Comparison of ENCODE assay signal across 1 cellular context in the genomic region with DNA sequence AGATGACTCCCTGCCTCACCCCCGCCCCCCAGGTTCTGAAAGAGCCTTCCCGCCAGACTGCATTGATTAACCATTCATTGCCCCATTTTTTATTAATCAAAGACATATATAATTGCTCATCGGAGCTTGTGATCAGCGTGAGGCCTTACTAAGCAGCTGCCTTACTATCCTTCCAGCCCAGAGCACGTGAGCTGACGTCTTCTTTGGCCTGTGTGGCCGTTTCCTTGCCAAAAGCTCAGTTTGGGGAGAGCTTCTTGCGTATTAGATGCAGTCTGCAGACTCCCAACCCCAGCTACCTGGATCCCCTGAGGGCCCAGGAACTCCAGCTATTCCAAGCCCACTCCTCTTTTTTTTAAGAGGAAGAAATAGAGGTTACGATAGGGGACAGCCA.
TF ChIP-seq lines count a peak whose summit lies in the region.

No MANE protein-coding gene starts in this region.

TF ChIP-seq in WTC11, 78 proteins besides CTCF, POLR2A, EP300 and RAD21 (continued from another document):
- TF ChIP-seq, protein P1, sequence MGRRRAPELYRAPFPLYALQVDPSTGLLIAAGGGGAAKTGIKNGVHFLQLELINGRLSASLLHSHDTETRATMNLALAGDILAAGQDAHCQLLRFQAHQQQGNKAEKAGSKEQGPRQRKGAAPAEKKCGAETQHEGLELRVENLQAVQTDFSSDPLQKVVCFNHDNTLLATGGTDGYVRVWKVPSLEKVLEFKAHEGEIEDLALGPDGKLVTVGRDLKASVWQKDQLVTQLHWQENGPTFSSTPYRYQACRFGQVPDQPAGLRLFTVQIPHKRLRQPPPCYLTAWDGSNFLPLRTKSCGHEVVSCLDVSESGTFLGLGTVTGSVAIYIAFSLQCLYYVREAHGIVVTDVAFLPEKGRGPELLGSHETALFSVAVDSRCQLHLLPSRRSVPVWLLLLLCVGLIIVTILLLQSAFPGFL (CRISPR knock-in tag; IDR thresholded peaks at IDR 0.05; ENCODE audit: borderline replicate concordance), result no peak
- TF ChIP-seq ZNF423 (CRISPR knock-in tag; IDR thresholded peaks at IDR 0.05), result no peak
- no peak for TF ChIP-seq ZNF232 (CRISPR knock-in tag; IDR thresholded peaks at IDR 0.05)
- no peak for TF ChIP-seq ETV6 (CRISPR knock-in tag; IDR thresholded peaks at IDR 0.05)
- no peak for TF ChIP-seq GRHL2 (CRISPR knock-in tag; IDR thresholded peaks at IDR 0.05; ENCODE audit: insufficient replicate concordance, severe bottlenecking)
- no peak for TF ChIP-seq TP53 (CRISPR knock-in tag; IDR thresholded peaks at IDR 0.05)
- no peak for TF ChIP-seq JAZF1 (CRISPR knock-in tag; IDR thresholded peaks at IDR 0.05)
